Comparison of ENCODE assay signal across 1 cellular context in the genomic region with DNA sequence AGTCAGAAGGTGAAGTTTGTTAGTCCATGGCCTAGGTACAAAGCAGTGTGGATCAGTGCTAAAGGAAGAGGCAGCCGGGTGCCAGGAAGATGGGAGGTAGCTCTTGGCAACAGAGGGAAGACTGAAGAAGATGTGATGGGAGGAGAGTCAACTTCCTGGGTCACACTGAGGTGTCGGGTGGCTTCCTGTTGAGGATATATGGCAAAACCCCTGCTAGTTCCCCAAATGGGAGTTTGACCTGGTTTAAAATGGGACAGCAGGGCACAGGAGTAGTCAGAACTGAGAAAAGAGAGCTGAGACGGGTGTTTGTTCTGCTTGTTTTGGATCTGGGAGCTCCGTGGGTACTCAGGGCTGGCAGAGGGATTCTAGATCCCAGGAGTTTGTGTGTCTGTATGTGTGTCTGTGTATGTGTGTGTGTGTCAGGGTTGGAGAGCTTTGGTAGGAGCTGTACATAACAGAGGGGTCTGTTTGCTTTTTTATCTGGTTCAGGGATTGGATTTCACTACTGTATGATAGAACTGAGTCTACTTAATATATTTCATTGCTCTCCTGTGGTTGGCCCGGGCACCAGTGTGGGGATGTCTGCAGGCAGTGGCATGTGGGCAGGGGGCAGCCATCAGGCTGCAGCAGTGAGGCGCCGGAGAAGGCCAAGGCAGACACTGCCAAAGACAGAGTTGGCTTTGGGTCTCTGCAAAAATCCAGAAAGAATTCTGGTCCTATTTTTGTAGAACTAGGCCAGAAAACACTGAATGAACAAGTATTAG.
TF ChIP-seq lines count a peak whose summit lies in the region.

No MANE protein-coding gene starts in this region.

TF ChIP-seq in WTC11, 78 proteins besides CTCF, POLR2A, EP300 and RAD21 (continued from another document):
- TF ChIP-seq, protein P1, sequence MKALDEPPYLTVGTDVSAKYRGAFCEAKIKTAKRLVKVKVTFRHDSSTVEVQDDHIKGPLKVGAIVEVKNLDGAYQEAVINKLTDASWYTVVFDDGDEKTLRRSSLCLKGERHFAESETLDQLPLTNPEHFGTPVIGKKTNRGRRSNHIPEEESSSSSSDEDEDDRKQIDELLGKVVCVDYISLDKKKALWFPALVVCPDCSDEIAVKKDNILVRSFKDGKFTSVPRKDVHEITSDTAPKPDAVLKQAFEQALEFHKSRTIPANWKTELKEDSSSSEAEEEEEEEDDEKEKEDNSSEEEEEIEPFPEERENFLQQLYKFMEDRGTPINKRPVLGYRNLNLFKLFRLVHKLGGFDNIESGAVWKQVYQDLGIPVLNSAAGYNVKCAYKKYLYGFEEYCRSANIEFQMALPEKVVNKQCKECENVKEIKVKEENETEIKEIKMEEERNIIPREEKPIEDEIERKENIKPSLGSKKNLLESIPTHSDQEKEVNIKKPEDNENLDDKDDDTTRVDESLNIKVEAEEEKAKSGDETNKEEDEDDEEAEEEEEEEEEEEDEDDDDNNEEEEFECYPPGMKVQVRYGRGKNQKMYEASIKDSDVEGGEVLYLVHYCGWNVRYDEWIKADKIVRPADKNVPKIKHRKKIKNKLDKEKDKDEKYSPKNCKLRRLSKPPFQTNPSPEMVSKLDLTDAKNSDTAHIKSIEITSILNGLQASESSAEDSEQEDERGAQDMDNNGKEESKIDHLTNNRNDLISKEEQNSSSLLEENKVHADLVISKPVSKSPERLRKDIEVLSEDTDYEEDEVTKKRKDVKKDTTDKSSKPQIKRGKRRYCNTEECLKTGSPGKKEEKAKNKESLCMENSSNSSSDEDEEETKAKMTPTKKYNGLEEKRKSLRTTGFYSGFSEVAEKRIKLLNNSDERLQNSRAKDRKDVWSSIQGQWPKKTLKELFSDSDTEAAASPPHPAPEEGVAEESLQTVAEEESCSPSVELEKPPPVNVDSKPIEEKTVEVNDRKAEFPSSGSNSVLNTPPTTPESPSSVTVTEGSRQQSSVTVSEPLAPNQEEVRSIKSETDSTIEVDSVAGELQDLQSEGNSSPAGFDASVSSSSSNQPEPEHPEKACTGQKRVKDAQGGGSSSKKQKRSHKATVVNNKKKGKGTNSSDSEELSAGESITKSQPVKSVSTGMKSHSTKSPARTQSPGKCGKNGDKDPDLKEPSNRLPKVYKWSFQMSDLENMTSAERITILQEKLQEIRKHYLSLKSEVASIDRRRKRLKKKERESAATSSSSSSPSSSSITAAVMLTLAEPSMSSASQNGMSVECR (CRISPR knock-in tag; IDR thresholded peaks at IDR 0.05; ENCODE audit: borderline replicate concordance), result no peak
- TF ChIP-seq ZNF232 (CRISPR knock-in tag; IDR thresholded peaks at IDR 0.05), result no peak
- no peak for TF ChIP-seq CREB1 (CRISPR knock-in tag; IDR thresholded peaks at IDR 0.05)
